29 cellular contexts compared by ENCODE assay signal in genomic region chr3:52032702-52033408, GRCh38. TPM values are rescaled to one million over a fixed set of nuclear protein-coding genes. Genes with fewer than 3 reads are reported as not detected.
DNase-seq lines count a peak whose midpoint lies in the region; ATAC-seq and TF ChIP-seq lines count a peak whose summit lies in the region.
"Had no signal": no experiment of that assay in that cellular context is flagged by ENCODE, and none has a peak within 500 bp of the region (broad histone marks: within the 10 kb centered on the region; RNA-seq: fewer than 3 reads in every experiment).

No MANE protein-coding gene starts in this region.

- no peaks in the 10 kb centered on the region for H3K9me3 ChIP-seq in endodermal cell (ENCODE audit: control insufficient read depth, low read length)
- no peaks in the 10 kb centered on the region for H3K9me3 ChIP-seq in neural progenitor cell (ENCODE audit: low read depth)
- H3K9me3 ChIP-seq: prostate gland, transverse colon had no signal

- H3K27ac ChIP-seq in endodermal cell (ENCODE audit: low read depth, low read length) (peak overlapping the region; percentile 63), neural progenitor cell (no peak overlapping the region)
- H3K27ac ChIP-seq: coronary artery, GM23248, prostate gland, transverse colon, VCaP had no signal

- no peaks in the 10 kb centered on the region for H3K4me1 ChIP-seq in endodermal cell (ENCODE audit: control insufficient read depth, insufficient read depth, low read length)
- peaks cover 16% of the 10 kb centered on the region for H3K4me1 ChIP-seq in neural progenitor cell
- H3K4me1 ChIP-seq: prostate gland had no signal

- H3K36me3 ChIP-seq in endodermal cell (ENCODE audit: control insufficient read depth, insufficient read depth, low read length) (no peaks in the 10 kb centered on the region), neural progenitor cell (no peaks in the 10 kb centered on the region)
- H3K36me3 ChIP-seq: prostate gland, transverse colon had no signal

- no peaks in the 10 kb centered on the region for H3K79me2 ChIP-seq in neural progenitor cell (ENCODE audit: low read depth)

- H3K27me3 Mint-ChIP-seq in endodermal cell (ENCODE audit: insufficient read depth) = no peaks in the 10 kb centered on the region
- H3K27me3 Mint-ChIP-seq in neural progenitor cell (ENCODE audit: insufficient read depth, low read depth) = peaks cover 14% of the 10 kb centered on the region
- H3K27me3 Mint-ChIP-seq: activated naive CD8-positive, alpha-beta T cell; effector memory CD8-positive, alpha-beta T cell had no signal

- H3K4me1 Mint-ChIP-seq in endodermal cell = no peaks in the 10 kb centered on the region
- H3K4me1 Mint-ChIP-seq in neural progenitor cell = peaks cover 19% of the 10 kb centered on the region
- H3K4me1 Mint-ChIP-seq: naive B cell had no signal

- H3K36me3 Mint-ChIP-seq in endodermal cell (ENCODE audit: low read depth) (no peaks in the 10 kb centered on the region), neural progenitor cell (no peaks in the 10 kb centered on the region)
- H3K36me3 Mint-ChIP-seq: activated naive CD8-positive, alpha-beta T cell; mesothelial cell of epicardium; naive B cell had no signal

- TF ChIP-seq CTCF in endodermal cell (conservative IDR thresholded peaks at IDR 0.05) (peak; percentile 3), neural progenitor cell (IDR thresholded peaks at IDR 0.05) (no peak)

- H3K9ac ChIP-seq in endodermal cell (ENCODE audit: extremely low read depth, low read length, poor library complexity, severe bottlenecking) = no peak overlapping the region
- no peak overlapping the region for H3K9ac ChIP-seq in neural progenitor cell
- H3K9ac ChIP-seq: GM23248 had no signal

- H3K9me3 Mint-ChIP-seq in endodermal cell (no peaks in the 10 kb centered on the region), neural progenitor cell (no peaks in the 10 kb centered on the region)
- H3K9me3 Mint-ChIP-seq: effector memory CD8-positive, alpha-beta T cell; mesothelial cell of epicardium; naive B cell had no signal

- H3K4me3 ChIP-seq in endodermal cell (ENCODE audit: low read length) (no peak overlapping the region), neural progenitor cell (no peak overlapping the region)
- H3K4me3 ChIP-seq: coronary artery, GM23248, prostate gland, transverse colon had no signal

- WGBS in endodermal cell (ENCODE audit: insufficient coverage in 1 of 2, insufficient read length in 1 of 2), 2 experiments = 88 to 89% methylated on average over 10 to 11 of the region's 11 CpGs

- no peak overlapping the region for H3K4me2 ChIP-seq in neural progenitor cell

- H3K4me3 Mint-ChIP-seq in endodermal cell = no peak overlapping the region
- no peak overlapping the region for H3K4me3 Mint-ChIP-seq in neural progenitor cell
- H3K4me3 Mint-ChIP-seq: activated naive CD8-positive, alpha-beta T cell; effector memory CD8-positive, alpha-beta T cell; mesothelial cell of epicardium; naive B cell had no signal

- H2AFZ ChIP-seq in neural progenitor cell (replicated peaks) = peak overlapping the region; percentile 24
- H2AFZ ChIP-seq: GM23248 had no signal

- H3K27me3 ChIP-seq in endodermal cell (ENCODE audit: control insufficient read depth, insufficient read depth, low read length, poor library complexity, severe bottlenecking) (no peaks in the 10 kb centered on the region), neural progenitor cell (no peaks in the 10 kb centered on the region)
- H3K27me3 ChIP-seq: transverse colon had no signal

- DNase-seq in D341Med (ENCODE audit: low spot score) (peak; percentile 74), NCI-H82 (lab: John Stamatoyannopoulos, UW) (peak; percentile 90), endodermal cell (no peak), neural progenitor cell (ENCODE audit: low spot score) (no peak), activated gamma-delta T cell (lab: John Stamatoyannopoulos, UW) (no peak), SKM-1 (lab: John Stamatoyannopoulos, UW; ENCODE audit: unreplicated experiment) (no peak)
- DNase-seq: activated CD4-positive, alpha-beta T cell treated with anti-CD3 and anti-CD28 coated beads for 48 hours; activated CD8-positive, alpha-beta memory T cell treated with anti-CD3 and anti-CD28 coated beads for 24 hours; activated effector memory CD4-positive, alpha-beta T cell treated with Interleukin-2 at 50 U/mL for 16 hours; activated T-cell treated with anti-CD3 and anti-CD28 coated beads for 4 hours; DMS79; effector memory CD8-positive, alpha-beta T cell; erythroblast; GDM1; GM23248; naive B cell; NCI-H1436 treated with DMSO at 0.1 percent for 48 hours; NK-92 treated with Interleukin-12 subunit alpha and Interleukin-12 subunit beta, amount 100 ng/mL, for 24 hours; stimulated activated CD4-positive, alpha-beta T cell treated with anti-CD3 and anti-CD28 coated beads, Interleukin-15, amount 100 ng/mL, for 24 hours; stimulated activated CD4-positive, alpha-beta T cell treated with anti-CD3 and anti-CD28 coated beads, Interleukin-4, amount 100 ng/mL, for 4 hours; SW 1271; T1000; transverse colon had no signal

- H3K27ac Mint-ChIP-seq in endodermal cell = no peak overlapping the region
- no peak overlapping the region for H3K27ac Mint-ChIP-seq in neural progenitor cell
- H3K27ac Mint-ChIP-seq: activated naive CD8-positive, alpha-beta T cell; mesothelial cell of epicardium had no signal

- no peak for ATAC-seq in HG03457 (IDR thresholded peaks at IDR 0.05; ENCODE audit: unreplicated experiment)
- ATAC-seq: effector memory CD8-positive, alpha-beta T cell had no signal

- no peaks in the 10 kb centered on the region for H3F3A ChIP-seq in neural progenitor cell (ENCODE audit: low read depth)

- H4K20me1 ChIP-seq in neural progenitor cell (ENCODE audit: low read depth) = no peaks in the 10 kb centered on the region

RNA-seq across cellular contexts. Expression of gene DUSP7, which starts 23.5 kb away (rescaled TPM):
- total RNA-seq in endodermal cell = 10 to 100 TPM; 14.2 to 16.7 TPM
- polyA plus RNA-seq in endodermal cell (2013, experiment 1 of 2) = 11.4 TPM
- polyA plus RNA-seq in endodermal cell (2013, experiment 2 of 2) = 9.9 TPM
- 2.4 and 10.7 TPM in 2 replicates for total RNA-seq in neural progenitor cell (ENCODE audit: low replicate concordance)

RNA-seq across cellular contexts. Expression of gene RPL29, which starts 37.2 kb away (rescaled TPM):
- total RNA-seq in endodermal cell = 1,000 to 10,000 TPM; 1,325 to 1,600 TPM
- 1,775 TPM for polyA plus RNA-seq in endodermal cell (2013, experiment 1 of 2)
- 1,656 TPM for polyA plus RNA-seq in endodermal cell (2013, experiment 2 of 2)
- total RNA-seq in neural progenitor cell (ENCODE audit: low replicate concordance) = 1,431 and 2,019 TPM in 2 replicates

RNA-seq across cellular contexts. Expression of gene ACY1, which starts 49.5 kb away (rescaled TPM):
- total RNA-seq in endodermal cell (10 to 100 TPM; 58.2 to 69.4 TPM), neural progenitor cell (ENCODE audit: low replicate concordance) (17.3 and 31.8 TPM in 2 replicates)
- polyA plus RNA-seq in endodermal cell (2013, experiment 1 of 2) = 26.0 TPM
- 22.8 TPM for polyA plus RNA-seq in endodermal cell (2013, experiment 2 of 2)

RNA-seq across cellular contexts. Expression of gene ABHD14A, which starts 58.0 kb away (rescaled TPM):
- 10 to 100 TPM in 1 of 2 donors, 1 to 10 TPM in 1; 9.6 to 10.1 TPM for total RNA-seq in endodermal cell
- polyA plus RNA-seq in endodermal cell (2013, experiment 1 of 2) = 14.9 TPM
- 15.1 TPM for polyA plus RNA-seq in endodermal cell (2013, experiment 2 of 2)
- 4.0 and 14.7 TPM in 2 replicates for total RNA-seq in neural progenitor cell (ENCODE audit: low replicate concordance)

RNA-seq across cellular contexts. Expression of gene ABHD14B, which starts 59.0 kb away (rescaled TPM):
- total RNA-seq in endodermal cell (10 to 100 TPM; 11.4 to 12.9 TPM), neural progenitor cell (ENCODE audit: low replicate concordance) (6.0 and 8.3 TPM in 2 replicates)
- polyA plus RNA-seq in endodermal cell (2013, experiment 1 of 2) = 10.4 TPM
- polyA plus RNA-seq in endodermal cell (2013, experiment 2 of 2) = 8.6 TPM

Comparison
In these comparisons a context has a peak if more than half of its experiments do, and no peak if none do; other contexts are left out.
1. DNase-seq: peak in D341Med (single experiment) and NCI-H82 (single experiment); none in endodermal cell (single experiment), neural progenitor cell (single experiment), activated gamma-delta T cell (single experiment) and SKM-1 (single experiment).